ENCODE assay signal across 1 cellular context in genomic region chr10:95336702-95337101, GRCh38.
TF ChIP-seq lines count a peak whose summit lies in the region.

No MANE protein-coding gene starts in this region.

TF ChIP-seq in IMR-90, 13 proteins besides CTCF, POLR2A, EP300 and RAD21 (continued from another document):
- no peak for TF ChIP-seq BHLHE40 (IDR thresholded peaks at IDR 0.05; ENCODE audit: low read depth, low read length)
- no peak for TF ChIP-seq CEBPB (IDR thresholded peaks at IDR 0.05; ENCODE audit: low read depth, low read length)
- TF ChIP-seq SMC3 (IDR thresholded peaks at IDR 0.05; ENCODE audit: low read depth, low read length), result no peak
- TF ChIP-seq ELK1 (IDR thresholded peaks at IDR 0.05; ENCODE audit: borderline replicate concordance, low read depth, low read length), result no peak
- no peak for TF ChIP-seq CHD1 (IDR thresholded peaks at IDR 0.05; ENCODE audit: low read depth, low read length)
- no peak for TF ChIP-seq RFX5 (IDR thresholded peaks at IDR 0.05; ENCODE audit: low read depth, low read length)
- no peak for TF ChIP-seq USF2 (IDR thresholded peaks at IDR 0.05; ENCODE audit: low read depth, low read length)
- TF ChIP-seq MAFK (IDR thresholded peaks at IDR 0.05; ENCODE audit: low read depth, low read length), result no peak
- TF ChIP-seq NFE2L2 (IDR thresholded peaks at IDR 0.05; ENCODE audit: low read depth, low read length), result no peak
